Comparison of ENCODE assay signal across 8 cellular contexts in the genomic region with DNA sequence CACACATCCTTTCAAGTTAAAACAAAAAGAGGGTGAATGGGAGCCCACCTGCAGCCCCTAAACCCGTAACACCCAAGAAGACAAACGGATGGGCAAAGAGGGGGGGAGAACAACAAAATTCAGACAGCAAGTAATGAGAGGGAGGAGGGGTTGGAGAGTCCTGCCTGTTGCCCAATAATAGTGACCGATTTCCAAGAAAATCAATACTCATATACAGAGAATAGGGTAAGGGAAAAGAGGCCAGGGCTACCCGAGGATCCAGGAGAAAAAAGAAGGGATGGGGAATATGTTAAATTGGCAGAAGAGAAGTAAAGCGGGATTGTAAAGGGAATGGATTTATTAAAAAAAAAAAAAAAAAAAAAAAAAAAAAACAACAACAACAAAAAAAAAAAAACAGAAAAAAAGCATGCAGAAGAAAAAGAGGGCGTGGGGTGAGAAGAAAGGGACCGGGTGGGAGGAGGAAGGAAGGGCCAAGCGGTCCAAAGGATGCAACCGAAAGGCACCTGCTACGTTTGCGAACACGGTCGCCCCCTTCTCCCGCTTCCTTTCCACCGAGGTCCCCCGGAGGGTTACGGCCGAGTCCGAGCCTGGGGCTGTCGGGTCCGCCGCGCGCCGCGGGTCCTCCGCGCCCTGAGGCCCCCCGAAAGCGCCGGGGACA. TPM values are rescaled to one million over a fixed set of nuclear protein-coding genes. Genes with fewer than 3 reads are reported as not detected.
A peak's percentile ranks its signal among the peaks of the same experiment; 100 is the strongest.
DNase-seq lines count a peak whose midpoint lies in the region; ATAC-seq and TF ChIP-seq lines count a peak whose summit lies in the region.

No MANE protein-coding gene starts in this region.

- no peak for DNase-seq in GM12864 (ENCODE audit: low read depth)
- DNase-seq in endothelial cell (ENCODE audit: low spot score), result no peak
- no peak for DNase-seq in ovary
- DNase-seq in adrenal gland, result no peak
- DNase-seq in SJCRH30, result no peak

- no peak for TF ChIP-seq EP300 in ovary (IDR thresholded peaks at IDR 0.05)

- H3K36me3 Mint-ChIP-seq in endothelial cell (ENCODE audit: low read depth, unreplicated experiment), result no peaks in the 10 kb centered on the region

- H3K4me1 Mint-ChIP-seq in endothelial cell (ENCODE audit: unreplicated experiment), result peaks cover 5% of the 10 kb centered on the region

- H3K4me1 ChIP-seq in HUES64 (ENCODE audit: insufficient read depth, low read length) (no peaks in the 10 kb centered on the region), ovary (ENCODE audit: insufficient read depth) (no peaks in the 10 kb centered on the region), adrenal gland (replicated peaks in 1 of 2) (peaks cover 12% of the 10 kb centered on the region in 2 donors), SJCRH30 (no peaks in the 10 kb centered on the region)

- peak overlapping the region; percentile 17; the same call in 1 of the 2 replicates for H3K9ac ChIP-seq in HUES64 (ENCODE audit: low read depth, low read length)

- H3K36me3 ChIP-seq in HUES64 (ENCODE audit: insufficient read depth, low read length) (no peaks in the 10 kb centered on the region), ovary (no peaks in the 10 kb centered on the region), adrenal gland (replicated peaks in 1 of 2) (no peaks in the 10 kb centered on the region), SJCRH30 (no peaks in the 10 kb centered on the region)

- peaks cover 15% of the 10 kb centered on the region for H3K27me3 Mint-ChIP-seq in endothelial cell (ENCODE audit: unreplicated experiment)

- ATAC-seq in HG03045 (IDR thresholded peaks at IDR 0.05; ENCODE audit: unreplicated experiment) (no peak), HG03439 (IDR thresholded peaks at IDR 0.05; ENCODE audit: unreplicated experiment) (no peak)

- H3K9me3 ChIP-seq in HUES64 (ENCODE audit: insufficient read depth, low read depth, low read length) (no peaks in the 10 kb centered on the region), ovary (no peaks in the 10 kb centered on the region), adrenal gland (replicated peaks in 1 of 3) (no peaks in the 10 kb centered on the region), SJCRH30 (replicated peaks) (no peaks in the 10 kb centered on the region; the same call in 1 of the 2 replicates)

- H3K9me3 Mint-ChIP-seq in endothelial cell (ENCODE audit: unreplicated experiment), result no peaks in the 10 kb centered on the region

- no peak overlapping the region for H3K27ac ChIP-seq in HUES64 (ENCODE audit: low read depth, low read length)
- H3K27ac ChIP-seq in ovary, result no peak overlapping the region
- no peak overlapping the region for H3K27ac ChIP-seq in adrenal gland
- no peak overlapping the region for H3K27ac ChIP-seq in SJCRH30

- TF ChIP-seq POLR2A in ovary (IDR thresholded peaks at IDR 0.05) (no peak), adrenal gland (IDR thresholded peaks at IDR 0.05) (no peak)

- 9% methylated on average over 29 of the region's 31 CpGs for WGBS in HUES64
- 15 to 18% (median 18%) methylated on average over 30 to 31 of the region's 31 CpGs for WGBS in ovary, 3 donors
- 15 to 50% (median 20%) methylated on average over 9 to 31 of the region's 31 CpGs for WGBS in adrenal gland, 4 donors

- TF ChIP-seq CTCF in GM12864 (IDR thresholded peaks at IDR 0.05; ENCODE audit: low read depth, low read length, missing control alignments) (no peak), endothelial cell (IDR thresholded peaks at IDR 0.05; ENCODE audit: unreplicated experiment) (no peak), ovary (IDR thresholded peaks at IDR 0.05) (no peak), adrenal gland (IDR thresholded peaks at IDR 0.05) (no peak)

- H3K27me3 ChIP-seq in HUES64 (ENCODE audit: insufficient read depth, low read length), result peaks cover 34% of the 10 kb centered on the region
- no peaks in the 10 kb centered on the region for H3K27me3 ChIP-seq in ovary
- H3K27me3 ChIP-seq in adrenal gland, result peaks cover 9% of the 10 kb centered on the region
- no peaks in the 10 kb centered on the region for H3K27me3 ChIP-seq in SJCRH30

- no peak overlapping the region for H3K27ac Mint-ChIP-seq in endothelial cell (ENCODE audit: unreplicated experiment)

- intact Hi-C loops in ovary (cut with DNase I) (no loop called here), adrenal gland (cut with DNase I) (no loop called here)

- peak overlapping the region; percentile 84 for H3K4me3 Mint-ChIP-seq in endothelial cell (ENCODE audit: unreplicated experiment)

- peak overlapping the region; percentile 41 for H3K4me3 ChIP-seq in GM12864 (ENCODE audit: low read depth, low read length)
- peak overlapping the region; percentile 72 for H3K4me3 ChIP-seq in HUES64 (ENCODE audit: low read length)
- peak overlapping the region; percentile 27 for H3K4me3 ChIP-seq in ovary
- H3K4me3 ChIP-seq in adrenal gland, result peak overlapping the region in 2 of 4 donors; percentile 14 to 53
- no peak overlapping the region for H3K4me3 ChIP-seq in SJCRH30

RNA-seq across cellular contexts. Expression of gene SLC30A10, which starts 0.9 kb away (rescaled TPM):
- 0.15 TPM for polyA plus RNA-seq in HUES64 (2013, experiment 1 of 2)
- not detected for polyA plus RNA-seq in HUES64 (2013, experiment 2 of 2)
- total RNA-seq in endothelial cell (ENCODE audit: unreplicated experiment), result not detected
- 1 to 10 TPM in 3 of 7 donors, under 1 TPM in 4; 0.23 to 2.9 (median 0.48) TPM for total RNA-seq in ovary
- under 1 TPM; 0.18 to 0.75 TPM for polyA plus RNA-seq in ovary
- 1 to 10 TPM in 1 of 8 donors, under 1 TPM in 6, not detected in 1; 0.13 to 5.1 (median 0.35) TPM for total RNA-seq in adrenal gland
- under 1 TPM; 0.17 to 0.44 (median 0.32) TPM for polyA plus RNA-seq in adrenal gland
- total RNA-seq in SJCRH30 (2014; rRNA removed; shearing (Covaris generic)), result not detected in 2 replicates
